1 cellular context compared by ENCODE assay signal in the genomic region with DNA sequence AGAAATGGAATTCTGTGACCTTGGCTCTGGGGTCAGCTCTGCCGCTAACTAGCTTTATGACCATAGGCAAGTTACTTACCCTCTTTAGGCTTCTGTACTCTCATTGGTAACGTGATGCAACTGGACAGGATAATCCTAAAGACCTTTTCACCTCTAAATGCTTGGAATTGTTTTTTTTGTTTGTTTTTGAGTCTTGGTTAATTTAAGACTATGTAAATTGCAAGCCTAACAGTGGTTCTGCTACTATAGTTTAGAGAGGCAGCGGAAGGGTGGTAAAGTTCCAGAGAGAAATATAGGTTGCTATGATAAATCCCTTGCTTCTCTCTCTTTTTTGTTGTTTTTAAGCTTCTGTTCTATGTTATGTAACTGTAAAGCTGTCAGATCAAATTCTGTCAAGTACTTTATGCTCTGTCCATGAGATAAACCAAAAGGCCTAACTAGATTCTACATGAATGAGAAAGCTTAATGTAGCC.
TF ChIP-seq lines count a peak whose summit lies in the region.

No MANE protein-coding gene starts in this region.

TF ChIP-seq in HepG2, 621 proteins besides CTCF, POLR2A, EP300 and RAD21 (continued from another document and continues in another):
- TF ChIP-seq, protein P1, sequence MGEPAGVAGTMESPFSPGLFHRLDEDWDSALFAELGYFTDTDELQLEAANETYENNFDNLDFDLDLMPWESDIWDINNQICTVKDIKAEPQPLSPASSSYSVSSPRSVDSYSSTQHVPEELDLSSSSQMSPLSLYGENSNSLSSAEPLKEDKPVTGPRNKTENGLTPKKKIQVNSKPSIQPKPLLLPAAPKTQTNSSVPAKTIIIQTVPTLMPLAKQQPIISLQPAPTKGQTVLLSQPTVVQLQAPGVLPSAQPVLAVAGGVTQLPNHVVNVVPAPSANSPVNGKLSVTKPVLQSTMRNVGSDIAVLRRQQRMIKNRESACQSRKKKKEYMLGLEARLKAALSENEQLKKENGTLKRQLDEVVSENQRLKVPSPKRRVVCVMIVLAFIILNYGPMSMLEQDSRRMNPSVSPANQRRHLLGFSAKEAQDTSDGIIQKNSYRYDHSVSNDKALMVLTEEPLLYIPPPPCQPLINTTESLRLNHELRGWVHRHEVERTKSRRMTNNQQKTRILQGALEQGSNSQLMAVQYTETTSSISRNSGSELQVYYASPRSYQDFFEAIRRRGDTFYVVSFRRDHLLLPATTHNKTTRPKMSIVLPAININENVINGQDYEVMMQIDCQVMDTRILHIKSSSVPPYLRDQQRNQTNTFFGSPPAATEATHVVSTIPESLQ (CRISPR knock-in tag; conservative IDR thresholded peaks at IDR 0.05): no peak
- TF ChIP-seq NR1H2 (CRISPR knock-in tag; IDR thresholded peaks at IDR 0.05; ENCODE audit: borderline replicate concordance, low read depth) (no peak), GABPA (IDR thresholded peaks at IDR 0.05; ENCODE audit: low read depth, low read length) (no peak), GABPA (CRISPR knock-in tag; IDR thresholded peaks at IDR 0.05; ENCODE audit: low read depth) (no peak), FOXP1 (IDR thresholded peaks at IDR 0.05) (no peak), FOXP1 (CRISPR knock-in tag; IDR thresholded peaks at IDR 0.05) (peak; percentile 11; the same call in 1 of the 2 replicates), GLMP (CRISPR knock-in tag; IDR thresholded peaks at IDR 0.05; ENCODE audit: borderline replicate concordance) (no peak), ZSCAN9 (CRISPR knock-in tag; IDR thresholded peaks at IDR 0.05; ENCODE audit: borderline replicate concordance) (no peak), ZNF766 (CRISPR knock-in tag; IDR thresholded peaks at IDR 0.05; ENCODE audit: borderline replicate concordance) (no peak), GATAD1 (CRISPR knock-in tag; IDR thresholded peaks at IDR 0.05) (no peak), GABPB1 (CRISPR knock-in tag; IDR thresholded peaks at IDR 0.05) (no peak), ZNF484 (CRISPR knock-in tag; IDR thresholded peaks at IDR 0.05; ENCODE audit: borderline replicate concordance, low read depth) (no peak), CBFB (CRISPR knock-in tag; IDR thresholded peaks at IDR 0.05) (no peak), ZNF512 (CRISPR knock-in tag; IDR thresholded peaks at IDR 0.05) (no peak), NFKBIZ (CRISPR knock-in tag; IDR thresholded peaks at IDR 0.05) (no peak), ATF1 (CRISPR knock-in tag; IDR thresholded peaks at IDR 0.05) (peak; percentile 21; the same call in 1 of the 2 replicates), MED1 (CRISPR knock-in tag; IDR thresholded peaks at IDR 0.05) (peak; percentile 63), ZNF503 (CRISPR knock-in tag; IDR thresholded peaks at IDR 0.05) (peak; percentile 25; the same call in 1 of the 2 replicates), HMG20B (CRISPR knock-in tag; conservative IDR thresholded peaks at IDR 0.05) (0 out of 2 replicates have a peak, but pooled peaks have one; percentile 35), TEAD3 (CRISPR knock-in tag; optimal IDR thresholded peaks at IDR 0.05; ENCODE audit: borderline replicate concordance) (peak; percentile 68), ZBTB42 (CRISPR knock-in tag; IDR thresholded peaks at IDR 0.05) (no peak), ELF3 (CRISPR knock-in tag; IDR thresholded peaks at IDR 0.05) (no peak), DPF2 (CRISPR knock-in tag; IDR thresholded peaks at IDR 0.05; ENCODE audit: borderline replicate concordance, low read depth) (no peak), MAF1 (CRISPR knock-in tag; IDR thresholded peaks at IDR 0.05; ENCODE audit: borderline replicate concordance) (no peak), FOXA1 (IDR thresholded peaks at IDR 0.05) (no peak), FOXA1 (CRISPR knock-in tag; IDR thresholded peaks at IDR 0.05) (0 out of 2 replicates have a peak, but pooled peaks have one; percentile 19), ZNF775 (CRISPR knock-in tag; IDR thresholded peaks at IDR 0.05; ENCODE audit: borderline replicate concordance) (no peak), STAG1 (CRISPR knock-in tag; IDR thresholded peaks at IDR 0.05) (0 out of 2 replicates have a peak, but pooled peaks have one; percentile 3), KDM5A (IDR thresholded peaks at IDR 0.05; ENCODE audit: borderline replicate concordance, low read length) (no peak), ZNF33A (CRISPR knock-in tag; IDR thresholded peaks at IDR 0.05; ENCODE audit: borderline replicate concordance) (no peak), NR2C2 (CRISPR knock-in tag; IDR thresholded peaks at IDR 0.05; ENCODE audit: borderline replicate concordance) (peak; percentile 40; the same call in 1 of the 2 replicates), ZNF160 (CRISPR knock-in tag; IDR thresholded peaks at IDR 0.05) (no peak), CC2D1A (CRISPR knock-in tag; IDR thresholded peaks at IDR 0.05) (no peak), SOX6 (IDR thresholded peaks at IDR 0.05) (no peak), SOX6 (CRISPR knock-in tag; IDR thresholded peaks at IDR 0.05) (peak; percentile 88), MYNN (CRISPR knock-in tag; IDR thresholded peaks at IDR 0.05; ENCODE audit: low read depth) (no peak)
- TF ChIP-seq, protein P2, sequence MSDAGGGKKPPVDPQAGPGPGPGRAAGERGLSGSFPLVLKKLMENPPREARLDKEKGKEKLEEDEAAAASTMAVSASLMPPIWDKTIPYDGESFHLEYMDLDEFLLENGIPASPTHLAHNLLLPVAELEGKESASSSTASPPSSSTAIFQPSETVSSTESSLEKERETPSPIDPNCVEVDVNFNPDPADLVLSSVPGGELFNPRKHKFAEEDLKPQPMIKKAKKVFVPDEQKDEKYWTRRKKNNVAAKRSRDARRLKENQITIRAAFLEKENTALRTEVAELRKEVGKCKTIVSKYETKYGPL (CRISPR knock-in tag; IDR thresholded peaks at IDR 0.05): no peak
- TF ChIP-seq, protein P3, sequence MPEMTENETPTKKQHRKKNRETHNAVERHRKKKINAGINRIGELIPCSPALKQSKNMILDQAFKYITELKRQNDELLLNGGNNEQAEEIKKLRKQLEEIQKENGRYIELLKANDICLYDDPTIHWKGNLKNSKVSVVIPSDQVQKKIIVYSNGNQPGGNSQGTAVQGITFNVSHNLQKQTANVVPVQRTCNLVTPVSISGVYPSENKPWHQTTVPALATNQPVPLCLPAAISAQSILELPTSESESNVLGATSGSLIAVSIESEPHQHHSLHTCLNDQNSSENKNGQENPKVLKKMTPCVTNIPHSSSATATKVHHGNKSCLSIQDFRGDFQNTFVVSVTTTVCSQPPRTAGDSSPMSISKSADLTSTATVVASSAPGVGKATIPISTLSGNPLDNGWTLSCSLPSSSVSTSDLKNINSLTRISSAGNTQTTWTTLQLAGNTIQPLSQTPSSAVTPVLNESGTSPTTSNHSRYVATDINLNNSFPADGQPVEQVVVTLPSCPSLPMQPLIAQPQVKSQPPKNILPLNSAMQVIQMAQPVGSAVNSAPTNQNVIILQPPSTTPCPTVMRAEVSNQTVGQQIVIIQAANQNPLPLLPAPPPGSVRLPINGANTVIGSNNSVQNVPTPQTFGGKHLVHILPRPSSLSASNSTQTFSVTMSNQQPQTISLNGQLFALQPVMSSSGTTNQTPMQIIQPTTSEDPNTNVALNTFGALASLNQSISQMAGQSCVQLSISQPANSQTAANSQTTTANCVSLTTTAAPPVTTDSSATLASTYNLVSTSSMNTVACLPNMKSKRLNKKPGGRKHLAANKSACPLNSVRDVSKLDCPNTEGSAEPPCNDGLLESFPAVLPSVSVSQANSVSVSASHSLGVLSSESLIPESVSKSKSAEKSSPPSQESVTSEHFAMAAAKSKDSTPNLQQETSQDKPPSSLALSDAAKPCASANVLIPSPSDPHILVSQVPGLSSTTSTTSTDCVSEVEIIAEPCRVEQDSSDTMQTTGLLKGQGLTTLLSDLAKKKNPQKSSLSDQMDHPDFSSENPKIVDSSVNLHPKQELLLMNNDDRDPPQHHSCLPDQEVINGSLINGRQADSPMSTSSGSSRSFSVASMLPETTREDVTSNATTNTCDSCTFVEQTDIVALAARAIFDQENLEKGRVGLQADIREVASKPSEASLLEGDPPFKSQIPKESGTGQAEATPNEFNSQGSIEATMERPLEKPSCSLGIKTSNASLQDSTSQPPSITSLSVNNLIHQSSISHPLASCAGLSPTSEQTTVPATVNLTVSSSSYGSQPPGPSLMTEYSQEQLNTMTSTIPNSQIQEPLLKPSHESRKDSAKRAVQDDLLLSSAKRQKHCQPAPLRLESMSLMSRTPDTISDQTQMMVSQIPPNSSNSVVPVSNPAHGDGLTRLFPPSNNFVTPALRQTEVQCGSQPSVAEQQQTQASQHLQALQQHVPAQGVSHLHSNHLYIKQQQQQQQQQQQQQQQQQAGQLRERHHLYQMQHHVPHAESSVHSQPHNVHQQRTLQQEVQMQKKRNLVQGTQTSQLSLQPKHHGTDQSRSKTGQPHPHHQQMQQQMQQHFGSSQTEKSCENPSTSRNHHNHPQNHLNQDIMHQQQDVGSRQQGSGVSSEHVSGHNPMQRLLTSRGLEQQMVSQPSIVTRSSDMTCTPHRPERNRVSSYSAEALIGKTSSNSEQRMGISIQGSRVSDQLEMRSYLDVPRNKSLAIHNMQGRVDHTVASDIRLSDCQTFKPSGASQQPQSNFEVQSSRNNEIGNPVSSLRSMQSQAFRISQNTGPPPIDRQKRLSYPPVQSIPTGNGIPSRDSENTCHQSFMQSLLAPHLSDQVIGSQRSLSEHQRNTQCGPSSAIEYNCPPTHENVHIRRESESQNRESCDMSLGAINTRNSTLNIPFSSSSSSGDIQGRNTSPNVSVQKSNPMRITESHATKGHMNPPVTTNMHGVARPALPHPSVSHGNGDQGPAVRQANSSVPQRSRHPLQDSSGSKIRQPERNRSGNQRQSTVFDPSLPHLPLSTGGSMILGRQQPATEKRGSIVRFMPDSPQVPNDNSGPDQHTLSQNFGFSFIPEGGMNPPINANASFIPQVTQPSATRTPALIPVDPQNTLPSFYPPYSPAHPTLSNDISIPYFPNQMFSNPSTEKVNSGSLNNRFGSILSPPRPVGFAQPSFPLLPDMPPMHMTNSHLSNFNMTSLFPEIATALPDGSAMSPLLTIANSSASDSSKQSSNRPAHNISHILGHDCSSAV (CRISPR knock-in tag; IDR thresholded peaks at IDR 0.05; ENCODE audit: borderline replicate concordance): no peak
- TF ChIP-seq, protein P4, sequence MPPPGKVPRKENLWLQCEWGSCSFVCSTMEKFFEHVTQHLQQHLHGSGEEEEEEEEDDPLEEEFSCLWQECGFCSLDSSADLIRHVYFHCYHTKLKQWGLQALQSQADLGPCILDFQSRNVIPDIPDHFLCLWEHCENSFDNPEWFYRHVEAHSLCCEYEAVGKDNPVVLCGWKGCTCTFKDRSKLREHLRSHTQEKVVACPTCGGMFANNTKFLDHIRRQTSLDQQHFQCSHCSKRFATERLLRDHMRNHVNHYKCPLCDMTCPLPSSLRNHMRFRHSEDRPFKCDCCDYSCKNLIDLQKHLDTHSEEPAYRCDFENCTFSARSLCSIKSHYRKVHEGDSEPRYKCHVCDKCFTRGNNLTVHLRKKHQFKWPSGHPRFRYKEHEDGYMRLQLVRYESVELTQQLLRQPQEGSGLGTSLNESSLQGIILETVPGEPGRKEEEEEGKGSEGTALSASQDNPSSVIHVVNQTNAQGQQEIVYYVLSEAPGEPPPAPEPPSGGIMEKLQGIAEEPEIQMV (CRISPR knock-in tag; IDR thresholded peaks at IDR 0.05; ENCODE audit: low read depth): no peak
